9 cellular contexts compared by ENCODE assay signal in genomic region chr3:127674099-127674792, GRCh38. TPM values are rescaled to one million over a fixed set of nuclear protein-coding genes. Genes with fewer than 3 reads are reported as not detected.
DNase-seq lines count a peak whose midpoint lies in the region; ATAC-seq, FAIRE-seq and TF ChIP-seq lines count a peak whose summit lies in the region.
"Had no signal": no experiment of that assay in that cellular context is flagged by ENCODE, and none has a peak within 500 bp of the region (broad histone marks: within the 10 kb centered on the region; RNA-seq: fewer than 3 reads in every experiment).

No MANE protein-coding gene starts in this region.

- peak overlapping the region; percentile 82 to 99 (median 94); a peak in 21 of 22 replicates for H3K4me2 ChIP-seq in BLaER1 treated with 17β-estradiol and CSF1 and Interleukin-3, amounts not matched to agents 10 nM and 100 nM
- peak overlapping the region; percentile 83 for H3K4me2 ChIP-seq in osteoblast (ENCODE audit: insufficient read depth, low read length)

- ATAC-seq in RWPE2 (ENCODE audit: low read depth) (no peak), GM18909 (IDR thresholded peaks at IDR 0.05; ENCODE audit: poor library complexity, unreplicated experiment) (no peak)
- ATAC-seq in activated CD4-positive, CD25-positive, alpha-beta regulatory T cell treated with anti-CD3 and anti-CD28 coated beads, Interleukin-2, amount 50 U/mL, for 24 hours = no peak

- peak overlapping the region in 6 of 11 experiments; percentile 87 to 99 (median 92); a peak in 4 of 22 replicates for H3K9ac ChIP-seq in BLaER1 treated with 17β-estradiol and CSF1 and Interleukin-3, amounts not matched to agents 10 nM and 100 nM

- 0 out of 22 replicates have a peak overlapping the region, but pooled peaks of 1 of the 11 experiments have one; percentile 21 for H3K27ac ChIP-seq in BLaER1 treated with 17β-estradiol and CSF1 and Interleukin-3, amounts not matched to agents 10 nM and 100 nM
- no peak overlapping the region for H3K27ac ChIP-seq in RWPE2 (ENCODE audit: poor library complexity, severe bottlenecking)
- peak overlapping the region in 3 of 4 donors; percentile 86 to 96 (median 95) for H3K27ac ChIP-seq in esophagus squamous epithelium
- no peak overlapping the region for H3K27ac ChIP-seq in osteoblast (ENCODE audit: low read depth, low read length)

- H3K4me1 ChIP-seq in BLaER1 treated with 17β-estradiol and CSF1 and Interleukin-3, amounts not matched to agents 10 nM and 100 nM = peaks cover 19 to 53% (median 43%) of the 10 kb centered on the region in 10 experiments
- H3K4me1 ChIP-seq in RWPE2 (ENCODE audit: insufficient read depth, poor library complexity, severe bottlenecking) (no peaks in the 10 kb centered on the region), esophagus squamous epithelium (peaks cover 22 to 56% (median 24%) of the 10 kb centered on the region in 3 donors), osteoblast (ENCODE audit: insufficient read depth, low read length) (peaks cover 5% of the 10 kb centered on the region)

- intact Hi-C loops in esophagus squamous epithelium (cut with DNase I) = loop anchor here (10.0 kb wide), 1 partner anchor 151 kb away; the partner anchor contains the start of gene MGLL

- TF ChIP-seq CTCF in RWPE2 (IDR thresholded peaks at IDR 0.05; ENCODE audit: poor library complexity, severe bottlenecking) = no peak
- TF ChIP-seq CTCF in esophagus squamous epithelium (IDR thresholded peaks at IDR 0.05) = no peak
- TF ChIP-seq CTCF in osteoblast (IDR thresholded peaks at IDR 0.05; ENCODE audit: extremely low read depth, low read depth, low read length) = no peak

- TF ChIP-seq POLR2A in esophagus squamous epithelium (IDR thresholded peaks at IDR 0.05) (no peak), H54 (IDR thresholded peaks at IDR 0.05; ENCODE audit: low read depth, low read length) (no peak)

- FAIRE-seq in H54 (lab: Jason Lieb, UNC) = no peak

- no peak overlapping the region for H2AFZ ChIP-seq in osteoblast (ENCODE audit: low read length)

- peaks cover 0 to 19% (median 6%) of the 10 kb centered on the region in 11 experiments; a peak in 7 of 22 replicates for H4K20me1 ChIP-seq in BLaER1 treated with 17β-estradiol and CSF1 and Interleukin-3, amounts not matched to agents 10 nM and 100 nM
- no peaks in the 10 kb centered on the region for H4K20me1 ChIP-seq in osteoblast (ENCODE audit: insufficient read depth, low read length)

- DNase-seq in RWPE2 (ENCODE audit: low spot score) = peak; percentile 38
- DNase-seq in esophagus squamous epithelium (lab: John Stamatoyannopoulos, UW) = no peak
- peak; percentile 23 for DNase-seq in osteoblast (ENCODE audit: insufficient read length, low spot score, missing footprints)
- DNase-seq in germinal center (ENCODE audit: low spot score) = no peak
- DNase-seq in H54 (ENCODE audit: insufficient read length, low spot score) = no peak

- 70 to 73% methylated on average over 12 to 15 of the region's 18 CpGs for WGBS in esophagus squamous epithelium, 2 donors

- H3K36me3 ChIP-seq in BLaER1 treated with 17β-estradiol and CSF1 and Interleukin-3, amounts not matched to agents 10 nM and 100 nM = peaks cover 0 to 42% (median 0%) of the 10 kb centered on the region in 11 experiments; a peak in 8 of 22 replicates
- H3K36me3 ChIP-seq in RWPE2 (ENCODE audit: low read depth) (no peaks in the 10 kb centered on the region), esophagus squamous epithelium (peaks cover 0 to 37% (median 0%) of the 10 kb centered on the region in 3 donors), osteoblast (ENCODE audit: insufficient read depth, low read length) (peaks cover 4% of the 10 kb centered on the region)

- no peaks in the 10 kb centered on the region for H3K79me2 ChIP-seq in osteoblast (ENCODE audit: insufficient read depth, low read length)

- H3K27me3 ChIP-seq in BLaER1 treated with 17β-estradiol and CSF1 and Interleukin-3, amounts not matched to agents 10 nM and 100 nM = no peaks in the 10 kb centered on the region
- H3K27me3 ChIP-seq in RWPE2 (ENCODE audit: insufficient read depth, poor library complexity, severe bottlenecking) (no peaks in the 10 kb centered on the region), esophagus squamous epithelium (no peaks in the 10 kb centered on the region), osteoblast (ENCODE audit: insufficient read depth, low read length) (no peaks in the 10 kb centered on the region)
- H3K27me3 ChIP-seq: body of pancreas had no signal

- H3K4me3 ChIP-seq in BLaER1 treated with 17β-estradiol and CSF1 and Interleukin-3, amounts not matched to agents 10 nM and 100 nM = peak overlapping the region in 5 of 10 experiments; percentile 88 to 97 (median 95); a peak in 6 of 20 replicates
- H3K4me3 ChIP-seq in RWPE2 (ENCODE audit: severe bottlenecking) (no peak overlapping the region), esophagus squamous epithelium (peak overlapping the region in 3 of 4 donors; percentile 73 to 98 (median 97)), osteoblast (ENCODE audit: insufficient read depth, low read length) (no peak overlapping the region)

- H3K9me3 ChIP-seq in BLaER1 treated with 17β-estradiol and CSF1 and Interleukin-3, amounts not matched to agents 10 nM and 100 nM (replicated peaks in 1 of 11) = no peaks in the 10 kb centered on the region
- no peaks in the 10 kb centered on the region for H3K9me3 ChIP-seq in RWPE2 (ENCODE audit: severe bottlenecking)
- H3K9me3 ChIP-seq in esophagus squamous epithelium = no peaks in the 10 kb centered on the region
- no peaks in the 10 kb centered on the region for H3K9me3 ChIP-seq in osteoblast (ENCODE audit: low read depth, low read length)
- H3K9me3 ChIP-seq: body of pancreas had no signal

RNA-seq across cellular contexts. Expression of gene ABTB1, which starts 1.5 kb away (rescaled TPM):
- total RNA-seq in esophagus squamous epithelium (10 to 100 TPM in 1 of 4 donors, 1 to 10 TPM in 3; 5.6 to 21.4 (median 6.3) TPM), osteoblast (14.7 and 17.7 TPM in 2 replicates)

RNA-seq across cellular contexts. Expression of gene PODXL2, which starts 45.3 kb away (rescaled TPM):
- total RNA-seq in esophagus squamous epithelium = 1 to 10 TPM; 2.1 to 5.5 (median 4.4) TPM
- 0.36 and 0.59 TPM in 2 replicates for total RNA-seq in osteoblast

Comparison
In these comparisons a context has a peak if more than half of its experiments do, and no peak if none do; other contexts are left out.
1. H3K27ac ChIP-seq: peak in esophagus squamous epithelium (3 of 4); none in RWPE2 (single experiment) and osteoblast (single experiment).
2. H3K4me3 ChIP-seq: peak in esophagus squamous epithelium (3 of 4); none in RWPE2 (single experiment) and osteoblast (single experiment).
3. DNase-seq: peak in RWPE2 (single experiment) and osteoblast (single experiment); none in esophagus squamous epithelium (single experiment), germinal center (single experiment) and H54 (single experiment).